1 cellular context compared by ENCODE assay signal in the genomic region with DNA sequence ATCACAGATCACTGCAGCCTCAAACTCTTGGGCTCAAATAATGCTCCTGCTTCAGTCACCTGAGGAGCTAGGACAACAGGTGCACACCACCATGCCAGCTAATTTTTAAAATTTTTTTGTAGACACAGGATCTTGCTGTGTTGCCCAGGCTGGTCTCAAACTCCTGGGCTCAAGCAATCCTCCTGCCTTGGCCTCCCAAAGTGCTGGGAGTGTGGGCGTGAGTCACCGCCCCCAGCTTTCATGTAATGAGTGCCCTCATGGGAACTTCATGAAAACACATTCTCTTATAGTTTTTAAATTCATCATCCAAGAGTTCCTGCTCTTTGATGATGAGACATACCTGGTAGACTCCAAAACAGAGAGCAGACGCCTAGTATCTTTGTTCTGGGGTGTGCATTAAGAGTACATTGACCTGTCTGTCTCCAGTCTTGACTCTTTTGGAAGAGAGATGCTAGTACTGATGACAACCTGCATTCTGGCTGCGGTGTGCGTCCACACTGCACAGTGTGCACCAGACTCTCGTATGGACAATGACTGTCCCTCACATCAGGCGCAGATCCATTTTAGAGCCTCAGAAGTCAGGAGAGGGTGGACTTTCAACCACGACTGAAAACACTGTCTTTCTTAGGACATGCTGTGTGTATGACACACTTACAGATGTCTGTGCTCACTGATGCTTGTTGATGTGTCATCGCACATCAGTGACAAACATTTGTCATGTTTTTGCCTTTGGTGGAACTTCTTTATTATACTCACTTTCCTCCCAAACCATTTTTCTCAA.
TF ChIP-seq lines count a peak whose summit lies in the region.

No MANE protein-coding gene starts in this region.

TF ChIP-seq in HEK293, 187 proteins besides CTCF, POLR2A, EP300 and RAD21 (continued from another document):
- TF ChIP-seq, protein P1, sequence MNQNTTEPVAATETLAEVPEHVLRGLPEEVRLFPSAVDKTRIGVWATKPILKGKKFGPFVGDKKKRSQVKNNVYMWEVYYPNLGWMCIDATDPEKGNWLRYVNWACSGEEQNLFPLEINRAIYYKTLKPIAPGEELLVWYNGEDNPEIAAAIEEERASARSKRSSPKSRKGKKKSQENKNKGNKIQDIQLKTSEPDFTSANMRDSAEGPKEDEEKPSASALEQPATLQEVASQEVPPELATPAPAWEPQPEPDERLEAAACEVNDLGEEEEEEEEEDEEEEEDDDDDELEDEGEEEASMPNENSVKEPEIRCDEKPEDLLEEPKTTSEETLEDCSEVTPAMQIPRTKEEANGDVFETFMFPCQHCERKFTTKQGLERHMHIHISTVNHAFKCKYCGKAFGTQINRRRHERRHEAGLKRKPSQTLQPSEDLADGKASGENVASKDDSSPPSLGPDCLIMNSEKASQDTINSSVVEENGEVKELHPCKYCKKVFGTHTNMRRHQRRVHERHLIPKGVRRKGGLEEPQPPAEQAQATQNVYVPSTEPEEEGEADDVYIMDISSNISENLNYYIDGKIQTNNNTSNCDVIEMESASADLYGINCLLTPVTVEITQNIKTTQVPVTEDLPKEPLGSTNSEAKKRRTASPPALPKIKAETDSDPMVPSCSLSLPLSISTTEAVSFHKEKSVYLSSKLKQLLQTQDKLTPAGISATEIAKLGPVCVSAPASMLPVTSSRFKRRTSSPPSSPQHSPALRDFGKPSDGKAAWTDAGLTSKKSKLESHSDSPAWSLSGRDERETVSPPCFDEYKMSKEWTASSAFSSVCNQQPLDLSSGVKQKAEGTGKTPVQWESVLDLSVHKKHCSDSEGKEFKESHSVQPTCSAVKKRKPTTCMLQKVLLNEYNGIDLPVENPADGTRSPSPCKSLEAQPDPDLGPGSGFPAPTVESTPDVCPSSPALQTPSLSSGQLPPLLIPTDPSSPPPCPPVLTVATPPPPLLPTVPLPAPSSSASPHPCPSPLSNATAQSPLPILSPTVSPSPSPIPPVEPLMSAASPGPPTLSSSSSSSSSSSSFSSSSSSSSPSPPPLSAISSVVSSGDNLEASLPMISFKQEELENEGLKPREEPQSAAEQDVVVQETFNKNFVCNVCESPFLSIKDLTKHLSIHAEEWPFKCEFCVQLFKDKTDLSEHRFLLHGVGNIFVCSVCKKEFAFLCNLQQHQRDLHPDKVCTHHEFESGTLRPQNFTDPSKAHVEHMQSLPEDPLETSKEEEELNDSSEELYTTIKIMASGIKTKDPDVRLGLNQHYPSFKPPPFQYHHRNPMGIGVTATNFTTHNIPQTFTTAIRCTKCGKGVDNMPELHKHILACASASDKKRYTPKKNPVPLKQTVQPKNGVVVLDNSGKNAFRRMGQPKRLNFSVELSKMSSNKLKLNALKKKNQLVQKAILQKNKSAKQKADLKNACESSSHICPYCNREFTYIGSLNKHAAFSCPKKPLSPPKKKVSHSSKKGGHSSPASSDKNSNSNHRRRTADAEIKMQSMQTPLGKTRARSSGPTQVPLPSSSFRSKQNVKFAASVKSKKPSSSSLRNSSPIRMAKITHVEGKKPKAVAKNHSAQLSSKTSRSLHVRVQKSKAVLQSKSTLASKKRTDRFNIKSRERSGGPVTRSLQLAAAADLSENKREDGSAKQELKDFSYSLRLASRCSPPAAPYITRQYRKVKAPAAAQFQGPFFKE (tag by site-specific recombination; IDR thresholded peaks at IDR 0.05; ENCODE audit: borderline replicate concordance) = no peak
- no peak for TF ChIP-seq ZFP69B (tag by site-specific recombination; IDR thresholded peaks at IDR 0.05)
- TF ChIP-seq SCRT2 (tag by site-specific recombination; IDR thresholded peaks at IDR 0.05) = peak; percentile 38
- TF ChIP-seq HOXA7 (CRISPR knock-in tag; IDR thresholded peaks at IDR 0.05; ENCODE audit: borderline replicate concordance) = no peak
- 0 out of 2 replicates have a peak, but pooled peaks have one; percentile 22 for TF ChIP-seq ZNF121 (tag by site-specific recombination; IDR thresholded peaks at IDR 0.05)
- no peak for TF ChIP-seq SP3 (tag by site-specific recombination; IDR thresholded peaks at IDR 0.05)
- TF ChIP-seq TRIM28 (IDR thresholded peaks at IDR 0.05; ENCODE audit: borderline replicate concordance, low read length) = no peak
